1 cellular context compared by ENCODE assay signal in the genomic region with DNA sequence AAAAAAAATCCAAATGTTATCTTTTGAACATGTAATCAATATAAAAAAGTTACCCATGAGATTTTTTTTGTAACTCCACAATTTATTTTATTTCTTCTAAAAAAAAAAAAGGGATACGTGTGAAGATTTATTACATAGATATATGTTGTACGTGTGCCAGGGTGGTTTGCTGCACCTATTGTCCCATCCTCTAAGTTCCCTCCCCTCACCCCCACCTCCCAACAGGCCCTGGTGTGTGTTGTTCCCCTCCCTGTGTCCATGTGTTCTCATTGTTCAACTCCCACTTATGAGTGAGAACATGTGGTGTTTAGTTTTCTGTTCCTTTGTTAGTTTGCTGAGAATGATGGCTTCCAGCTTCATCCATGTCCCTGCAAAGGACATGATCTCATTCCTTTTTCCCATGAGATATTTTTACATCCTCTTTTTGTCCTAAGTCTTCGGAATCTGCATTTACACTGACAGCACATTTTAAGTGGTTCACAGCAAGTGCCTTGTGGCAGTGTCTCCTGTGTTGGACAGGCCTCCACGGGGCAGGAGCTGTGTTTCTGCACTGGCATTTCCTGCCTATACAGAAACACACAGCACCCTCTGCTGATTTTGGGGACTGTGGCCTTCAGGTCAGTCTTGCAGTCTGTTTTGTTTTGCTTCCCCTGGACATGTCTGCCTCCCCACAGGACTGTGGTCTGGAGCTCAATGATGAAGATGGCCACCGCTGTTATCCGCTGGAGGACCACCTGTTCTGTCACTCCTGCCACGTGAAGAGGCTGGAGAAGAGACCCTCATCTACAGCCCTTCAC.
TF ChIP-seq lines count a peak whose summit lies in the region.

No MANE protein-coding gene starts in this region.

TF ChIP-seq in H1, 55 proteins besides CTCF, POLR2A, EP300 and RAD21 (continued from another document):
- TF ChIP-seq POU5F1 (IDR thresholded peaks at IDR 0.05; ENCODE audit: low read depth, low read length): no peak
- TF ChIP-seq BACH1 (IDR thresholded peaks at IDR 0.05; ENCODE audit: low read length): no peak
- TF ChIP-seq RXRA (IDR thresholded peaks at IDR 0.05; ENCODE audit: insufficient read depth, low read depth, low read length): no peak
- no peak for TF ChIP-seq RNF2 (IDR thresholded peaks at IDR 0.05; ENCODE audit: borderline replicate concordance, low read depth, low read length, missing control alignments, poor library complexity, severe bottlenecking)
- no peak for TF ChIP-seq CHD1 (IDR thresholded peaks at IDR 0.05; ENCODE audit: low read depth, low read length)
